ENCODE assay signal across 8 cellular contexts in the genomic region with DNA sequence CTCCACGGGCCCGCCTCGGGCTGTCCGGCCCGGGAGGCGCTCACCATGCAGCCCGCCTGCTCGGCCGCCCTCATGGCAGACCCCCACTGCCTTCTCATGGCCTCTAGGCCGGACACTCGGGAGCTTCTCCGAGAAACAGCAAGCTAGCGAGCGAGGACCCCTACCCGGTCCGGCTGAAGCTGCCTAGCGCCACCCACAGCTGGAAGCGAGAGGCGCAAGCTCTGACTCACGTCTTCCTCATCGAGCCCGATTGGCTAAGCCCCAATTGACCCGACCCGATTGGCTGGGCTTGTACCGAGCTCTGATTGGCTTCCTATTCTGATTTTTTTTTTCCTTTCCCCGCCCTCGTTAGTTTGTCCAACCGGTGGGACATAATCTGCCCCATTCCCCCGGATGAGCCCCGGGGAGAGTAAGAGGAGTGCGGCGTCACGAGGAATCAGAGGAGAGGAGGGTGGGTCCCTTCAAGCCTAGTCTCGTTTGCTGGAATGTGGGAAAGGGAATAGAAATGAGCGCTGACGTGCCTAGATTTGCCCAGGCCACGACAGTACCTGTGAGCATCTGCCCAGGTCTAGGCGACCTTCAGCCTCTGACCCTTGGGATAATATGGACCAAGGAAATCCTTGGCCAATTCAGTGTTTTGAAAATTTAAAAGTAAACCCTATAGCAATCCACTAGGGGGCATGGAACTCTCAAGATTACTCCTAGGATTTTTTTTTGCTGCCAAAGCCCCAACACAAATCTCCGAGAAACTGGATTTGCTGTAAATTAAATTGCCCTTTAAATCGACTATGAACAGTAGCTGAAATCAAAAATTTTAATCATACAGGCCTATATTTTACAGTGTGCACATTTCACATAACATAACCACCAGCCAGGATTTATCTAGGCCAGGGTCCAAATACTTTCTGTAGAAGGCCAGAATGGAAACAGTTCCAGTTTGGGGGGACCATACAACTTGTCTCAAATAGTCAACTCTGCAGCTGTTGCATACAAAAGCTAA. TPM values are rescaled to one million over a fixed set of nuclear protein-coding genes. Genes with fewer than 3 reads are reported as not detected.
DNase-seq lines count a peak whose midpoint lies in the region; ATAC-seq, FAIRE-seq and TF ChIP-seq lines count a peak whose summit lies in the region.

A gene with protein sequence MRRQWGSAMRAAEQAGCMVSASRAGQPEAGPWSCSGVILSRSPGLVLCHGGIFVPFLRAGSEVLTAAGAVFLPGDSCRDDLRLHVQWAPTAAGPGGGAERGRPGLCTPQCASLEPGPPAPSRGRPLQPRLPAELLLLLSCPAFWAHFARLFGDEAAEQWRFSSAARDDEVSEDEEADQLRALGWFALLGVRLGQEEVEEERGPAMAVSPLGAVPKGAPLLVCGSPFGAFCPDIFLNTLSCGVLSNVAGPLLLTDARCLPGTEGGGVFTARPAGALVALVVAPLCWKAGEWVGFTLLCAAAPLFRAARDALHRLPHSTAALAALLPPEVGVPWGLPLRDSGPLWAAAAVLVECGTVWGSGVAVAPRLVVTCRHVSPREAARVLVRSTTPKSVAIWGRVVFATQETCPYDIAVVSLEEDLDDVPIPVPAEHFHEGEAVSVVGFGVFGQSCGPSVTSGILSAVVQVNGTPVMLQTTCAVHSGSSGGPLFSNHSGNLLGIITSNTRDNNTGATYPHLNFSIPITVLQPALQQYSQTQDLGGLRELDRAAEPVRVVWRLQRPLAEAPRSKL (minus strand): TSS at position 212 of the 1,000 bp plus-strand sequence. CDS start 114 bp downstream, at position 98.

- H3K36me3 ChIP-seq in body of pancreas (replicated peaks in 1 of 2; ENCODE audit: insufficient read depth in 1 of 2, low read depth in 2 of 2) = peaks cover 0 to 2% of the 10 kb centered on the region in 2 donors
- H3K36me3 ChIP-seq in sigmoid colon = peaks cover 5 to 23% (median 9%) of the 10 kb centered on the region in 4 donors

- ATAC-seq in A549 = peak; percentile 80 to 89
- ATAC-seq in HG03066 (IDR thresholded peaks at IDR 0.05; ENCODE audit: low read depth, unreplicated experiment) = peak; percentile 89
- ATAC-seq in body of pancreas = peak; percentile 96

- CTCF ChIA-PET in A549 (lab: Yijun Ruan, JAX) = interaction anchor here (0.6 to 14.0 kb wide), 33 partner anchors 9 to 499 kb away, joined by 3 to 228 read pairs (median 4); a partner anchor contains a TSS

- peak within 1 kb of the TSS; percentile 79 for H3K4me3 ChIP-seq in A549
- H3K4me3 ChIP-seq in body of pancreas = peak within 1 kb of the TSS; percentile 38 to 44
- H3K4me3 ChIP-seq in sigmoid colon = peak within 1 kb of the TSS; percentile 69 to 89 (median 78)

- FAIRE-seq in A549 (lab: Jason Lieb, UNC) = peak; percentile 43
- FAIRE-seq in TTC549 (lab: Jason Lieb, UNC) = peak; percentile 96

- H3K4me2 ChIP-seq in A549 = peak within 1 kb of the TSS; percentile 99

- TF ChIP-seq POLR2A in A549 (IDR thresholded peaks at IDR 0.05; ENCODE audit: low read length) (peak; percentile 89), GM18526 (IDR thresholded peaks at IDR 0.05; ENCODE audit: extremely low read depth, insufficient read length) (peak; percentile 78), body of pancreas (IDR thresholded peaks at IDR 0.05) (peak; percentile 56 to 85 (median 85)), sigmoid colon (IDR thresholded peaks at IDR 0.05) (peak; percentile 68 to 78)

- no peaks in the 10 kb centered on the region for H3K9me3 ChIP-seq in A549
- no peaks in the 10 kb centered on the region for H3K9me3 ChIP-seq in body of pancreas
- H3K9me3 ChIP-seq in sigmoid colon = no peaks in the 10 kb centered on the region

- H3K27me3 ChIP-seq in body of pancreas (no peaks in the 10 kb centered on the region), sigmoid colon (no peaks in the 10 kb centered on the region)

- peak; percentile 55 to 73 for TF ChIP-seq RAD21 in A549 (conservative IDR thresholded peaks at IDR 0.05 in 1 of 2, IDR thresholded peaks at IDR 0.05 in 1 of 2)

- POLR2A ChIA-PET in A549 (lab: Yijun Ruan, JAX) = interaction anchor here (0.5 to 3.3 kb wide), 30 partner anchors 10 to 1448 kb away, joined by 3 to 52 read pairs (median 4); a partner anchor contains a TSS

- 6% methylated on average over 37 of the region's 40 CpGs for WGBS in A549 (ENCODE audit: missing lambda C conversion rate)
- 1 to 3% methylated on average over 26 to 39 of the region's 40 CpGs for WGBS in body of pancreas, 2 donors
- 1 to 2% methylated on average over 40 of the region's 40 CpGs for WGBS in sigmoid colon, 2 donors

- intact Hi-C loops in body of pancreas (cut with DNase I) = no loop called here
- intact Hi-C loops in sigmoid colon (cut with DNase I) = loop anchor here (1.0 to 10.0 kb wide), 3 partner anchors 24 to 218 kb away; a partner anchor contains a TSS

- DNase-seq in A549 (ENCODE audit: low read depth in 1 of 2, low spot score in 1 of 2) (peak; percentile 98 to 99), NCI-H2107 treated with DMSO at 0.1 percent for 48 hours (lab: John Stamatoyannopoulos, UW; ENCODE audit: unreplicated experiment) (peak; percentile 91), body of pancreas (peak; percentile 97 to 99 (median 98)), iPS DF 4.7 (ENCODE audit: extremely low read depth, low spot score) (peak; percentile 96), sigmoid colon (peak; percentile 99)

- TF ChIP-seq EP300 in A549 (IDR thresholded peaks at IDR 0.05) = no peak
- TF ChIP-seq EP300 in sigmoid colon (IDR thresholded peaks at IDR 0.05) = no peak

- H3K27ac ChIP-seq in A549 (peak within 1 kb of the TSS; percentile 95 to 96), body of pancreas (peak within 1 kb of the TSS; percentile 74 to 91 (median 83)), sigmoid colon (peak within 1 kb of the TSS; percentile 95 to 98 (median 96))

- H3K4me1 ChIP-seq in A549 (peaks cover 18% of the 10 kb centered on the region), body of pancreas (peaks cover 20% of the 10 kb centered on the region), sigmoid colon (peaks cover 0 to 32% (median 18%) of the 10 kb centered on the region in 4 donors)

- peak; percentile 64 for TF ChIP-seq CTCF in A549 (IDR thresholded peaks at IDR 0.05)
- TF ChIP-seq CTCF in body of pancreas (IDR thresholded peaks at IDR 0.05) = peak; percentile 48 to 86 (median 74)
- TF ChIP-seq CTCF in sigmoid colon (IDR thresholded peaks at IDR 0.05) = peak; percentile 33 to 71 (median 56)

TF ChIP-seq in A549, 52 proteins besides CTCF, POLR2A, EP300 and RAD21 (continues in another document):
- TF ChIP-seq FOSL2 (IDR thresholded peaks at IDR 0.05) = peak; percentile 25; the same call in 1 of the 2 replicates
- peak; percentile 90 for TF ChIP-seq FOSL2 (CRISPR knock-in tag; IDR thresholded peaks at IDR 0.05)
- TF ChIP-seq RFX5 (IDR thresholded peaks at IDR 0.05) = peak; percentile 42; the same call in 1 of the 2 replicates
- TF ChIP-seq FOSB (CRISPR knock-in tag; IDR thresholded peaks at IDR 0.05) = no peak
- TF ChIP-seq, protein P1, sequence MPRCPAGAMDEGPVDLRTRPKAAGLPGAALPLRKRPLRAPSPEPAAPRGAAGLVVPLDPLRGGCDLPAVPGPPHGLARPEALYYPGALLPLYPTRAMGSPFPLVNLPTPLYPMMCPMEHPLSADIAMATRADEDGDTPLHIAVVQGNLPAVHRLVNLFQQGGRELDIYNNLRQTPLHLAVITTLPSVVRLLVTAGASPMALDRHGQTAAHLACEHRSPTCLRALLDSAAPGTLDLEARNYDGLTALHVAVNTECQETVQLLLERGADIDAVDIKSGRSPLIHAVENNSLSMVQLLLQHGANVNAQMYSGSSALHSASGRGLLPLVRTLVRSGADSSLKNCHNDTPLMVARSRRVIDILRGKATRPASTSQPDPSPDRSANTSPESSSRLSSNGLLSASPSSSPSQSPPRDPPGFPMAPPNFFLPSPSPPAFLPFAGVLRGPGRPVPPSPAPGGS (IDR thresholded peaks at IDR 0.05) = peak; percentile 81; the same call in 1 of the 3 replicates
- TF ChIP-seq, protein P2, sequence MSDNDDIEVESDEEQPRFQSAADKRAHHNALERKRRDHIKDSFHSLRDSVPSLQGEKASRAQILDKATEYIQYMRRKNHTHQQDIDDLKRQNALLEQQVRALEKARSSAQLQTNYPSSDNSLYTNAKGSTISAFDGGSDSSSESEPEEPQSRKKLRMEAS (IDR thresholded peaks at IDR 0.05) = peak; percentile 48; the same call in 1 of the 2 replicates
- peak; percentile 22; the same call in 1 of the 2 replicates for TF ChIP-seq PHF8 (IDR thresholded peaks at IDR 0.05; ENCODE audit: borderline replicate concordance, low read depth)
- TF ChIP-seq TFCP2L1 (CRISPR knock-in tag; IDR thresholded peaks at IDR 0.05) = peak; percentile 88; the same call in 1 of the 2 replicates
- TF ChIP-seq, protein P3, sequence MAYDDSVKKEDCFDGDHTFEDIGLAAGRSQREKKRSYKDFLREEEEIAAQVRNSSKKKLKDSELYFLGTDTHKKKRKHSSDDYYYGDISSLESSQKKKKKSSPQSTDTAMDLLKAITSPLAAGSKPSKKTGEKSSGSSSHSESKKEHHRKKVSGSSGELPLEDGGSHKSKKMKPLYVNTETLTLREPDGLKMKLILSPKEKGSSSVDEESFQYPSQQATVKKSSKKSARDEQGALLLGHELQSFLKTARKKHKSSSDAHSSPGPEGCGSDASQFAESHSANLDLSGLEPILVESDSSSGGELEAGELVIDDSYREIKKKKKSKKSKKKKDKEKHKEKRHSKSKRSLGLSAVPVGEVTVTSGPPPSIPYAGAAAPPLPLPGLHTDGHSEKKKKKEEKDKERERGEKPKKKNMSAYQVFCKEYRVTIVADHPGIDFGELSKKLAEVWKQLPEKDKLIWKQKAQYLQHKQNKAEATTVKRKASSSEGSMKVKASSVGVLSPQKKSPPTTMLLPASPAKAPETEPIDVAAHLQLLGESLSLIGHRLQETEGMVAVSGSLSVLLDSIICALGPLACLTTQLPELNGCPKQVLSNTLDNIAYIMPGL (CRISPR knock-in tag; IDR thresholded peaks at IDR 0.05; ENCODE audit: borderline replicate concordance) = 0 out of 2 replicates have a peak, but pooled peaks have one; percentile 21

RNA-seq across cellular contexts. Expression of the gene that starts here (rescaled TPM):
- polyA plus RNA-seq in A549 (2011; rRNA removed) (10.9 and 12.6 TPM in 2 replicates), A549 (2017; fragmentation: RNase III; extraction: RNeasy Plus Mini Kit Qiagen cat#74134 plus additional on column Dnase treatment) (16.6 to 20.7 TPM (median 20.0 TPM) in 3 replicates), sigmoid colon (10 to 100 TPM in 1 of 3 donors, 1 to 10 TPM in 2; 5.1 to 13.5 (median 8.4) TPM)
- 15.0 and 20.4 TPM in 2 replicates for polyA plus RNA-seq in A549 (2012; cell fraction: cytosol; rRNA removed)
- 44.1 and 49.5 TPM in 2 replicates for polyA plus RNA-seq in A549 (2012; cell fraction: nucleus; rRNA removed)
- polyA minus RNA-seq in A549 (2011; rRNA and poly(A)+ RNA removed) = 8.9 and 11.2 TPM in 2 replicates
- total RNA-seq in body of pancreas (10 to 100 TPM; 16.2 to 17.6 TPM), sigmoid colon (10 to 100 TPM in 1 of 4 donors, 1 to 10 TPM in 3; 7.9 to 10.3 (median 9.0) TPM)

Comparison
In these comparisons a context has a peak if more than half of its experiments do, and no peak if none do; other contexts are left out.
1. Peak in every context shown above with its lines: DNase-seq, ATAC-seq, H3K4me3 ChIP-seq and H3K27ac ChIP-seq.